Comparison of ENCODE assay signal across 1 cellular context in genomic region chr14:103206023-103206481, GRCh38.
TF ChIP-seq lines count a peak whose summit lies in the region.

No MANE protein-coding gene starts in this region.

TF ChIP-seq in SK-N-SH, 30 proteins besides CTCF, POLR2A, EP300 and RAD21:
- TF ChIP-seq JUND (IDR thresholded peaks at IDR 0.05) (no peak), USF2 (IDR thresholded peaks at IDR 0.05; ENCODE audit: borderline replicate concordance, low read depth, low read length) (no peak), SIN3A (IDR thresholded peaks at IDR 0.05; ENCODE audit: borderline replicate concordance, low read depth, low read length) (no peak), MXI1 (IDR thresholded peaks at IDR 0.05; ENCODE audit: low read depth, low read length) (no peak)
